In genomic region chr3:193971268-193971751, GRCh38 we compare ENCODE assay signal across 1 cellular context.
TF ChIP-seq lines count a peak whose summit lies in the region.

No MANE protein-coding gene starts in this region.

TF ChIP-seq in GM12878, 131 proteins besides CTCF, POLR2A, EP300 and RAD21 (continued from another document):
- TF ChIP-seq SPI1 (IDR thresholded peaks at IDR 0.05; ENCODE audit: borderline replicate concordance, insufficient read depth, low read depth, low read length): peak; percentile 9; the same call in 1 of the 2 replicates
